Comparison of ENCODE assay signal across 8 cellular contexts in the genomic region with DNA sequence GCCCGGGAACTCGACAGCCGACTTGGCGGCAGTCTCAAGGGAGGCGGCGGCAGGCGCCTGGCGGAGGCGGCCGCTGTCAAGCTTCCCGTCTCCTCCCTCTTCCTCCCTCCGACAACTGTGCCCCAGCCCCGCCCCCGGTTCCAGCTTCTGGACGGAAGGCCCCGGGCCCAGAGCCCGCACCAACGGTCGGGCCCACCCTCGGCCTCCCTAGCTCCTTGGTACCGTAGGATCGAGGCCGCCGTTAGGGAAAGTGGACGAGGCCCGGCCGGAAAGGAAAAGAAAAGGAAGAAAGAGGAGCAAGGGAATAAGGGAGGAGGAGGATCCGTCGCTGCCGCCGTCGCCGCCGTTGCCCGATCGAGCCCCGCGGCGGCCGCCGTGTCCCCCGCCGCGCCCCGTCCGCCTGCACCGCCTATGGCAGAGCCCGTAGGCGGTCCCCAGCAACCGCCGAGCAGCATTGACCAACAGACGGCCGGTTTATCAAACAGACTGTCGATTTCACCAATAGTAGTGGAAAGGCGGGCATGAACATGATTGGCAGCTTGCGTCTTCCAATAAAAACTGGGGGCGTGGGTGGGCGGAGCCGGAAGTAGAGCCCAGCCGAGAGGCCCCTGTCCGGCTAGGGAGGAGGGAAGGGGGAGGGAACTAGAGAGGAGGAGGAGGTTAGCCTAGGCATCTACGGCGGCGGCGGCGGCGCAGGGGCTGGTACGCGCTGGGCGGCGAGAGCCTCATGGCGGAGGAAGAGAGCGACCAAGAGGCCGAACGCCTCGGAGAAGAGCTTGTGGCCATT. TPM values are rescaled to one million over a fixed set of nuclear protein-coding genes. Genes with fewer than 3 reads are reported as not detected.
A peak's percentile ranks its signal among the peaks of the same experiment; 100 is the strongest.
DNase-seq lines count a peak whose midpoint lies in the region; ATAC-seq and TF ChIP-seq lines count a peak whose summit lies in the region.

A gene with protein sequence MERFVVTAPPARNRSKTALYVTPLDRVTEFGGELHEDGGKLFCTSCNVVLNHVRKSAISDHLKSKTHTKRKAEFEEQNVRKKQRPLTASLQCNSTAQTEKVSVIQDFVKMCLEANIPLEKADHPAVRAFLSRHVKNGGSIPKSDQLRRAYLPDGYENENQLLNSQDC (minus strand): TSS at position 413 of the 787 bp plus-strand sequence. CDS start 3,029 bp downstream, outside the sequence.
A gene (plus strand): TSS at position 663 of the 787 bp plus-strand sequence. CDS start 65 bp downstream, at position 728.

- dilution Hi-C loops in mammary epithelial cell (cut with HindIII; ENCODE audit: low sequenced_read_pairs): no loop called here

- 2% methylated on average over 9 of the region's 76 CpGs for WGBS in mammary epithelial cell (ENCODE audit: low coverage, missing lambda C conversion rate)

- in situ Hi-C loops in ACHN (cut with HindIII; ENCODE audit: low pct_ligation_motif_present, low pct_unique_long_range_greater_than_20kb, low sequenced_read_pairs): no loop called here
- in situ Hi-C loops in mammary epithelial cell (cut with MboI; ENCODE audit: low sequenced_read_pairs in 2 of 2): no loop called here

- H4K20me1 ChIP-seq in mammary epithelial cell (ENCODE audit: insufficient read depth, low read length): peaks cover 3% of the 10 kb centered on the region

- ATAC-seq in GM18873 (IDR thresholded peaks at IDR 0.05; ENCODE audit: low FRiP score, unreplicated experiment) (peak; percentile 96), HG03139 (IDR thresholded peaks at IDR 0.05; ENCODE audit: unreplicated experiment) (peak; percentile 92)

- no peaks in the 10 kb centered on the region for H3K9me3 ChIP-seq in WERI-Rb-1 (ENCODE audit: severe bottlenecking)
- no peaks in the 10 kb centered on the region for H3K9me3 ChIP-seq in mammary epithelial cell (replicated peaks; ENCODE audit: insufficient read depth, low read length)
- no peaks in the 10 kb centered on the region for H3K9me3 ChIP-seq in iPS-20b (ENCODE audit: insufficient read depth, low read depth, low read length)

- BruUV-seq in mammary epithelial cell (replicated peaks; lab: Mats Ljungman, UMichigan): no TSS peak

- H3K36me3 ChIP-seq in WERI-Rb-1: peaks cover 31% of the 10 kb centered on the region
- H3K36me3 ChIP-seq in mammary epithelial cell (ENCODE audit: insufficient read depth, low read length): peaks cover 10% of the 10 kb centered on the region
- peaks cover 33% of the 10 kb centered on the region for H3K36me3 ChIP-seq in iPS-20b (ENCODE audit: insufficient read depth, low read depth, low read length)

- peak within 1 kb of the TSS; percentile 96 for H3K9ac ChIP-seq in mammary epithelial cell (ENCODE audit: insufficient read depth, low read length)
- H3K9ac ChIP-seq in iPS-20b (ENCODE audit: low read depth, low read length): peak within 1 kb of the TSS; percentile 88

- H3K27ac ChIP-seq in WERI-Rb-1: peak within 1 kb of the TSS; percentile 95
- H3K27ac ChIP-seq in mammary epithelial cell (ENCODE audit: insufficient read depth, low read depth, low read length): peak within 1 kb of the TSS; percentile 88
- peak within 1 kb of the TSS; percentile 39 for H3K27ac ChIP-seq in iPS-20b (ENCODE audit: low read length)
- H3K27ac ChIP-seq in skin epidermis: peak within 1 kb of the TSS; percentile 86 to 99 (median 97)

- peaks cover 16% of the 10 kb centered on the region for H3K4me1 ChIP-seq in mammary epithelial cell (ENCODE audit: insufficient read depth, low read length)
- peaks cover 10% of the 10 kb centered on the region; the same call in 1 of the 2 replicates for H3K4me1 ChIP-seq in iPS-20b (ENCODE audit: insufficient read depth, low read length)

- peak within 1 kb of the TSS; percentile 85 for H3K4me2 ChIP-seq in mammary epithelial cell (ENCODE audit: insufficient read depth, low read depth, low read length)

- peak within 1 kb of the TSS; percentile 95 for H3K4me3 ChIP-seq in WERI-Rb-1 (ENCODE audit: low read depth, low read length)
- H3K4me3 ChIP-seq in mammary epithelial cell (replicated peaks in 1 of 3; ENCODE audit: insufficient read depth in 1 of 3, low read depth in 2 of 3, low read length in 3 of 3): peak within 1 kb of the TSS; percentile 84 to 94 (median 91)
- peak within 1 kb of the TSS; percentile 95 for H3K4me3 ChIP-seq in iPS-20b (ENCODE audit: low read length)
- H3K4me3 ChIP-seq in skin epidermis: peak within 1 kb of the TSS; percentile 69 to 96 (median 83)

- H3K27me3 ChIP-seq in WERI-Rb-1 (ENCODE audit: insufficient read depth, low read depth, severe bottlenecking): no peaks in the 10 kb centered on the region
- no peaks in the 10 kb centered on the region for H3K27me3 ChIP-seq in mammary epithelial cell (ENCODE audit: insufficient read depth, low read length)
- no peaks in the 10 kb centered on the region for H3K27me3 ChIP-seq in iPS-20b (ENCODE audit: insufficient read depth, low read length)

- H2AFZ ChIP-seq in mammary epithelial cell (ENCODE audit: low read depth, low read length): peak within 1 kb of the TSS; percentile 93

- DNase-seq in ACHN: peak; percentile 97
- DNase-seq in NCI-H2227 (lab: John Stamatoyannopoulos, UW; ENCODE audit: unreplicated experiment): peak; percentile 96
- DNase-seq in WERI-Rb-1: peak; percentile 98
- DNase-seq in mammary epithelial cell: peak; percentile 99

- intact Hi-C loops in mammary epithelial cell (cut with micrococcal nuclease): loop anchor here (1.0 to 2.0 kb wide), 3 partner anchors 26 to 91 kb away; a partner anchor contains a TSS

- TF ChIP-seq CTCF in WERI-Rb-1 (IDR thresholded peaks at IDR 0.05; ENCODE audit: low read depth, low read length) (no peak), mammary epithelial cell (conservative IDR thresholded peaks at IDR 0.05 in 1 of 2, IDR thresholded peaks at IDR 0.05 in 1 of 2; ENCODE audit: extremely low read depth in 1 of 2, insufficient read depth in 1 of 2, low read depth in 1 of 2, low read length in 2 of 2) (no peak)

- CTCF ChIA-PET in mammary epithelial cell (lab: Charles Lee; ENCODE audit: low non-redundant PET): interaction anchor here (0.6 kb wide), 1 partner anchor 1134 kb away, joined by 3 read pairs; no protein-coding TSS in a partner anchor

- H3K79me2 ChIP-seq in mammary epithelial cell (ENCODE audit: insufficient read depth, low read length): peaks cover 85% of the 10 kb centered on the region

RNA-seq across cellular contexts. Expression of the first gene that starts in this region (rescaled TPM):
- 10 to 100 TPM; 43.3 to 61.9 TPM for total RNA-seq in mammary epithelial cell
- polyA plus RNA-seq in mammary epithelial cell: 37.0 TPM
- 85.4 TPM for polyA minus RNA-seq in mammary epithelial cell

RNA-seq across cellular contexts. Expression of the second gene that starts in this region (rescaled TPM):
- total RNA-seq in mammary epithelial cell: 10 to 100 TPM; 18.6 to 20.3 TPM
- 3.3 TPM for polyA plus RNA-seq in mammary epithelial cell
- 18.3 TPM for polyA minus RNA-seq in mammary epithelial cell

Comparison
In these comparisons a context has a peak if more than half of its experiments do, and no peak if none do; other contexts are left out.
1. Peak in every context shown above with its lines: DNase-seq, ATAC-seq, H3K4me3 ChIP-seq and H3K27ac ChIP-seq.
2. H3K27ac ChIP-seq: peak in every context shown above with its lines; median percentile 97 in skin epidermis; 95 in WERI-Rb-1; 88 in mammary epithelial cell; 39 in iPS-20b.